In genomic region chr17:42414782-42415409, GRCh38 we compare ENCODE assay signal across 8 cellular contexts. TPM values are rescaled to one million over a fixed set of nuclear protein-coding genes. Genes with fewer than 3 reads are reported as not detected.
DNase-seq lines count a peak whose midpoint lies in the region; ATAC-seq, FAIRE-seq and TF ChIP-seq lines count a peak whose summit lies in the region.

No MANE protein-coding gene starts in this region.

- H3K4me3 Mint-ChIP-seq in mesothelial cell of epicardium: no peak overlapping the region
- H3K4me3 Mint-ChIP-seq in immature natural killer cell: no peak overlapping the region

- H3K27me3 Mint-ChIP-seq in mesothelial cell of epicardium (ENCODE audit: low read depth) (peaks cover 6% of the 10 kb centered on the region), immature natural killer cell (ENCODE audit: low read depth in 3 of 3) (peaks cover 5 to 8% (median 6%) of the 10 kb centered on the region in 3 donors)

- no peak overlapping the region for H3K27ac Mint-ChIP-seq in mesothelial cell of epicardium
- no peak overlapping the region for H3K27ac Mint-ChIP-seq in immature natural killer cell

- H3K36me3 Mint-ChIP-seq in mesothelial cell of epicardium: no peaks in the 10 kb centered on the region
- no peaks in the 10 kb centered on the region for H3K36me3 Mint-ChIP-seq in immature natural killer cell

- FAIRE-seq in GM18507 (lab: Jason Lieb, UNC): peak; percentile 12

- H3K4me1 Mint-ChIP-seq in mesothelial cell of epicardium: peaks cover 3% of the 10 kb centered on the region
- H3K4me1 Mint-ChIP-seq in immature natural killer cell: peaks cover 0 to 2% of the 10 kb centered on the region in 2 donors

- TF ChIP-seq CTCF in mesothelial cell of epicardium (IDR thresholded peaks at IDR 0.05; ENCODE audit: unreplicated experiment): no peak

- H3K9me3 Mint-ChIP-seq in mesothelial cell of epicardium (no peaks in the 10 kb centered on the region), immature natural killer cell (no peaks in the 10 kb centered on the region)

- ATAC-seq in HG02981 (IDR thresholded peaks at IDR 0.05; ENCODE audit: unreplicated experiment): no peak

- DNase-seq in GM18507 (ENCODE audit: extremely low spot score, insufficient read length, low read depth): no peak
- DNase-seq in activated CD4-positive, CD25-positive, alpha-beta regulatory T cell treated with anti-CD3 and anti-CD28 coated beads, Interleukin-2, amount 50 U/mL, for 16 hours (ENCODE audit: low read depth, low spot score): peak; percentile 11
- DNase-seq in effector CD4-positive, alpha-beta T cell: peak; percentile 14
- DNase-seq in stimulated activated CD4-positive, alpha-beta T cell treated with anti-CD3 and anti-CD28 coated beads, Interleukin-2, amount 100 ng/mL, for 48 hours: peak; percentile 37 to 65
- DNase-seq in mesothelial cell of epicardium (ENCODE audit: low spot score in 2 of 2, unreplicated experiment in 2 of 2): no peak
- no peak for DNase-seq in immature natural killer cell
- DNase-seq in NCI-H2171 treated with DMSO at 0.1 percent for 48 hours (lab: John Stamatoyannopoulos, UW): no peak

RNA-seq across cellular contexts. Expression of gene CAVIN1, which starts 8.2 kb away (rescaled TPM):
- total RNA-seq in mesothelial cell of epicardium: 53.3 to 54.3 TPM (median 53.9 TPM) in 3 replicates
- polyA plus RNA-seq in immature natural killer cell: not detected

RNA-seq across cellular contexts. Expression of gene STAT3, which starts 26.7 kb away (rescaled TPM):
- total RNA-seq in mesothelial cell of epicardium: 118 to 129 TPM (median 119 TPM) in 3 replicates
- 100 to 1,000 TPM; 110 to 205 (median 127) TPM for polyA plus RNA-seq in immature natural killer cell

RNA-seq across cellular contexts. Expression of gene ATP6V0A1, which starts 43.8 kb away (rescaled TPM):
- total RNA-seq in mesothelial cell of epicardium: 60.4 to 65.6 TPM (median 65.6 TPM) in 3 replicates
- polyA plus RNA-seq in immature natural killer cell: 1 to 10 TPM in 2 of 3 donors, under 1 TPM in 1; 0.76 to 4.2 (median 1.4) TPM

Comparison
In these comparisons a context has a peak if more than half of its experiments do, and no peak if none do; other contexts are left out.
1. DNase-seq: peak in activated CD4-positive, CD25-positive, alpha-beta regulatory T cell treated with anti-CD3 and anti-CD28 coated beads, Interleukin-2, amount 50 U/mL, for 16 hours (single experiment), effector CD4-positive, alpha-beta T cell (single experiment) and stimulated activated CD4-positive, alpha-beta T cell treated with anti-CD3 and anti-CD28 coated beads, Interleukin-2, amount 100 ng/mL, for 48 hours (2 of 2); none in GM18507 (single experiment), mesothelial cell of epicardium (0 of 2), immature natural killer cell (0 of 3) and NCI-H2171 treated with DMSO at 0.1 percent for 48 hours (single experiment).